Comparison of ENCODE assay signal across 23 cellular contexts in genomic region chr20:50343490-50344179, GRCh38.
DNase-seq lines count a peak whose midpoint lies in the region; ATAC-seq, FAIRE-seq and TF ChIP-seq lines count a peak whose summit lies in the region.
"Had no signal": no experiment of that assay in that cellular context is flagged by ENCODE, and none has a peak within 500 bp of the region (broad histone marks: within the 10 kb centered on the region; RNA-seq: fewer than 3 reads in every experiment).

No MANE protein-coding gene starts in this region.

- H4K20me1 ChIP-seq in K562 (replicated peaks; ENCODE audit: control insufficient read depth, insufficient read depth, low read length) (no peaks in the 10 kb centered on the region), neural progenitor cell (ENCODE audit: low read depth) (no peaks in the 10 kb centered on the region)

- peak overlapping the region; percentile 11 for H3K27ac Mint-ChIP-seq in neural progenitor cell
- H3K27ac Mint-ChIP-seq: activated CD4-positive, alpha-beta memory T cell treated with anti-CD3 and anti-CD28 coated beads for 36 hours had no signal

- H3K4me1 ChIP-seq in A549 (peaks cover 36% of the 10 kb centered on the region), K562 (replicated peaks in 1 of 2; ENCODE audit: control insufficient read depth in 2 of 2, insufficient read depth in 2 of 2, low read length in 2 of 2) (peaks cover 18 to 30% of the 10 kb centered on the region in 2 experiments), neural progenitor cell (peaks cover 8% of the 10 kb centered on the region), esophagus squamous epithelium (peaks cover 9 to 58% (median 26%) of the 10 kb centered on the region in 3 donors), BE2C (peaks cover 17% of the 10 kb centered on the region)

- WGBS in A549 (ENCODE audit: missing lambda C conversion rate) = 87% methylated on average over 16 of the region's 25 CpGs
- WGBS in K562 (ENCODE audit: insufficient coverage, low coverage, missing lambda C conversion rate) = 68% methylated on average over 20 of the region's 25 CpGs
- WGBS in esophagus squamous epithelium, 2 donors = 60% methylated on average over 3 of the region's 25 CpGs; no CpG with 5 or more reads in 1 of the 2 donors

- peaks cover 3% of the 10 kb centered on the region for H3K27me3 Mint-ChIP-seq in neural progenitor cell (ENCODE audit: insufficient read depth, low read depth)
- H3K27me3 Mint-ChIP-seq: activated CD4-positive, alpha-beta memory T cell treated with anti-CD3 and anti-CD28 coated beads for 36 hours had no signal

- peaks cover 6% of the 10 kb centered on the region for H3K4me1 Mint-ChIP-seq in neural progenitor cell

- in situ Hi-C loops in K562 (cut with MboI) = no loop called here

- H3K9ac ChIP-seq in K562 (ENCODE audit: insufficient read depth in 1 of 2, low read depth in 2 of 2, low read length in 2 of 2) = 0 out of 4 replicates have a peak overlapping the region, but pooled peaks of 1 of the 2 experiments have one; percentile 23
- H3K9ac ChIP-seq in neural progenitor cell = no peak overlapping the region
- H3K9ac ChIP-seq: SK-N-SH had no signal

- CTCF ChIA-PET in A549 (lab: Yijun Ruan, JAX) = no interaction called here
- CTCF ChIA-PET in K562 (lab: Yijun Ruan, JAX; ENCODE audit: low intra/inter-chr PET ratio) = interaction anchor here (0.9 kb wide), 1 partner anchor 118 kb away, joined by 4 read pairs; no protein-coding TSS in a partner anchor

- no peaks in the 10 kb centered on the region for H3K9me3 Mint-ChIP-seq in neural progenitor cell
- H3K9me3 Mint-ChIP-seq: activated CD4-positive, alpha-beta memory T cell treated with anti-CD3 and anti-CD28 coated beads for 36 hours had no signal

- H3K79me2 ChIP-seq in K562 (ENCODE audit: control insufficient read depth, insufficient read depth, low read length) (no peaks in the 10 kb centered on the region), neural progenitor cell (ENCODE audit: low read depth) (no peaks in the 10 kb centered on the region)

- no peaks in the 10 kb centered on the region for H3K9me3 ChIP-seq in A549
- H3K9me3 ChIP-seq in K562 (replicated peaks; ENCODE audit: control insufficient read depth, insufficient read depth, low read depth, low read length) = no peaks in the 10 kb centered on the region
- no peaks in the 10 kb centered on the region for H3K9me3 ChIP-seq in neural progenitor cell (ENCODE audit: low read depth)
- no peaks in the 10 kb centered on the region for H3K9me3 ChIP-seq in esophagus squamous epithelium
- no peaks in the 10 kb centered on the region for H3K9me3 ChIP-seq in BE2C
- H3K9me3 ChIP-seq: left ventricle myocardium inferior, SK-N-SH had no signal

- H3K9me1 ChIP-seq in K562 (ENCODE audit: control insufficient read depth, insufficient read depth, low read length) = no peaks in the 10 kb centered on the region

- FAIRE-seq in A549 (lab: Jason Lieb, UNC) = no peak
- FAIRE-seq in K562 (lab: Jason Lieb, UNC) = no peak
- FAIRE-seq: GM12878 had no signal

- H3K4me3 Mint-ChIP-seq in neural progenitor cell = no peak overlapping the region
- H3K4me3 Mint-ChIP-seq: activated CD4-positive, alpha-beta memory T cell treated with anti-CD3 and anti-CD28 coated beads for 36 hours; immature natural killer cell had no signal

- H3K4me3 ChIP-seq in A549 (no peak overlapping the region), K562 (no peak overlapping the region), neural progenitor cell (no peak overlapping the region), esophagus squamous epithelium (no peak overlapping the region), BE2C (ENCODE audit: low read depth, low read length) (no peak overlapping the region)
- H3K4me3 ChIP-seq: GM12878, left ventricle myocardium inferior had no signal

- DNase-seq in DMS79 (lab: John Stamatoyannopoulos, UW) = peak; percentile 3
- DNase-seq in DMS79 treated with DMSO at 0.1 percent for 48 hours (lab: John Stamatoyannopoulos, UW) = no peak
- DNase-seq in A549 (ENCODE audit: low read depth in 1 of 2, low spot score in 1 of 2) = no peak
- no peak for DNase-seq in K562 (ENCODE audit: extremely low read depth in 1 of 4, low spot score in 3 of 4)
- DNase-seq in neural progenitor cell (ENCODE audit: low spot score) = no peak
- DNase-seq in esophagus squamous epithelium (lab: John Stamatoyannopoulos, UW) = no peak
- DNase-seq in BE2C = no peak
- DNase-seq: activated gamma-delta T cell treated with Interleukin-2 at 50 U/mL for 16 hours; activated T-cell treated with anti-CD3 and anti-CD28 coated beads for 4 hours; central memory CD4-positive, alpha-beta T cell; DND-41; foreskin fibroblast; immature natural killer cell; left ventricle myocardium inferior; NCI-H1048; NCI-H1930; NCI-H524; SK-N-SH had no signal

- no peak overlapping the region for H2AFZ ChIP-seq in K562 (ENCODE audit: low read depth, low read length)
- no peak overlapping the region for H2AFZ ChIP-seq in neural progenitor cell (replicated peaks)

- H3K4me2 ChIP-seq in A549 (no peak overlapping the region), K562 (ENCODE audit: insufficient read depth, low read length) (no peak overlapping the region), neural progenitor cell (no peak overlapping the region)
- H3K4me2 ChIP-seq: SK-N-SH had no signal

- no TSS peak for BruUV-seq in K562 (replicated peaks; lab: Mats Ljungman, UMichigan)

- no peak for TF ChIP-seq POLR2A in A549 (IDR thresholded peaks at IDR 0.05; ENCODE audit: low read length)
- no peak for TF ChIP-seq POLR2A in K562 (conservative IDR thresholded peaks at IDR 0.05)
- no peak for TF ChIP-seq POLR2A in esophagus squamous epithelium (IDR thresholded peaks at IDR 0.05)

- H3F3A ChIP-seq in neural progenitor cell (ENCODE audit: low read depth) = peaks cover 3% of the 10 kb centered on the region

- no peaks in the 10 kb centered on the region for H3K36me3 Mint-ChIP-seq in neural progenitor cell
- H3K36me3 Mint-ChIP-seq: activated CD4-positive, alpha-beta memory T cell treated with anti-CD3 and anti-CD28 coated beads for 36 hours had no signal

- TF ChIP-seq CTCF in A549 (IDR thresholded peaks at IDR 0.05) = no peak
- TF ChIP-seq CTCF in K562 (IDR thresholded peaks at IDR 0.05 in 2 of 3, conservative IDR thresholded peaks at IDR 0.05 in 1 of 3; ENCODE audit: insufficient read depth in 2 of 3, low read depth in 1 of 3, low read length in 3 of 3) = no peak
- no peak for TF ChIP-seq CTCF in neural progenitor cell (IDR thresholded peaks at IDR 0.05)
- no peak for TF ChIP-seq CTCF in esophagus squamous epithelium (IDR thresholded peaks at IDR 0.05)
- no peak for TF ChIP-seq CTCF in BE2C (IDR thresholded peaks at IDR 0.05; ENCODE audit: low read depth, low read length)

- no peak; a peak in 1 of 6 replicates for ATAC-seq in A549
- ATAC-seq in K562 = no peak
- ATAC-seq in HG02981 (IDR thresholded peaks at IDR 0.05; ENCODE audit: unreplicated experiment) = no peak
- ATAC-seq: GM12878 had no signal

- TF ChIP-seq EP300 in A549 (IDR thresholded peaks at IDR 0.05) = no peak
- TF ChIP-seq EP300 in K562 (IDR thresholded peaks at IDR 0.05; ENCODE audit: low read length) = no peak

- POLR2A ChIA-PET in A549 (lab: Yijun Ruan, JAX) = no interaction called here
- POLR2A ChIA-PET in K562 (lab: Yijun Ruan, JAX) = no interaction called here

- H3K27ac ChIP-seq in A549 (peak overlapping the region; percentile 44 to 66; a peak in 4 of 6 replicates), K562 (ENCODE audit: extremely low read depth, low read depth, low read length) (no peak overlapping the region), neural progenitor cell (no peak overlapping the region), esophagus squamous epithelium (no peak overlapping the region)
- H3K27ac ChIP-seq: 22Rv1, epithelial cell of prostate, left ventricle myocardium inferior had no signal

- H3K36me3 ChIP-seq in K562 (ENCODE audit: control insufficient read depth, insufficient read depth, low read length) (no peaks in the 10 kb centered on the region), neural progenitor cell (no peaks in the 10 kb centered on the region), esophagus squamous epithelium (no peaks in the 10 kb centered on the region), BE2C (no peaks in the 10 kb centered on the region)
- H3K36me3 ChIP-seq: left ventricle myocardium inferior had no signal

- intact Hi-C loops in K562 (cut with micrococcal nuclease) = loop anchor here (2.0 kb wide), 2 partner anchors 65 to 157 kb away; no protein-coding TSS in a partner anchor
- intact Hi-C loops in esophagus squamous epithelium (cut with DNase I) = no loop called here

- no peaks in the 10 kb centered on the region for H3K27me3 ChIP-seq in K562 (ENCODE audit: control insufficient read depth in 2 of 2, insufficient read depth in 2 of 2, low read length in 2 of 2)
- no peaks in the 10 kb centered on the region for H3K27me3 ChIP-seq in neural progenitor cell
- H3K27me3 ChIP-seq in esophagus squamous epithelium = no peaks in the 10 kb centered on the region
- no peaks in the 10 kb centered on the region for H3K27me3 ChIP-seq in BE2C

- TF ChIP-seq RAD21 in A549 (conservative IDR thresholded peaks at IDR 0.05 in 1 of 2, IDR thresholded peaks at IDR 0.05 in 1 of 2) (no peak), K562 (CRISPR knock-in tag; conservative IDR thresholded peaks at IDR 0.05 in 1 of 2, IDR thresholded peaks at IDR 0.05 in 1 of 2) (no peak)

TF ChIP-seq in A549, 52 proteins besides CTCF, POLR2A, EP300 and RAD21 (continues in another document):
- TF ChIP-seq EHMT2 (IDR thresholded peaks at IDR 0.05; ENCODE audit: low read depth) (no peak), HEYL (CRISPR knock-in tag; IDR thresholded peaks at IDR 0.05) (no peak), MYC (IDR thresholded peaks at IDR 0.05; ENCODE audit: borderline replicate concordance, low read length) (no peak), RFX5 (IDR thresholded peaks at IDR 0.05) (no peak), PHF8 (IDR thresholded peaks at IDR 0.05; ENCODE audit: borderline replicate concordance, low read depth) (no peak), NR3C1 (IDR thresholded peaks at IDR 0.05) (no peak), MAX (IDR thresholded peaks at IDR 0.05) (no peak)

TF ChIP-seq in K562, 482 proteins besides CTCF, POLR2A, EP300 and RAD21 (continues in another document):
- no peak for TF ChIP-seq ZNF584 (CRISPR knock-in tag; IDR thresholded peaks at IDR 0.05; ENCODE audit: low read depth)

Comparison
In these comparisons a context has a peak if more than half of its experiments do, and no peak if none do; other contexts are left out.
1. H3K27ac ChIP-seq: peak in A549 (2 of 2); none in K562 (single experiment), neural progenitor cell (single experiment) and esophagus squamous epithelium (0 of 4).